Comparison of ENCODE assay signal across 21 cellular contexts in genomic region chr17:43114101-43114691, GRCh38. TPM values are rescaled to one million over a fixed set of nuclear protein-coding genes. Genes with fewer than 3 reads are reported as not detected.
A peak's percentile ranks its signal among the peaks of the same experiment; 100 is the strongest.
DNase-seq lines count a peak whose midpoint lies in the region; TF ChIP-seq lines count a peak whose summit lies in the region.
"Had no signal": no experiment of that assay in that cellular context is flagged by ENCODE, and none has a peak within 500 bp of the region (broad histone marks: within the 10 kb centered on the region; RNA-seq: fewer than 3 reads in every experiment).

No MANE protein-coding gene starts in this region.

- TF ChIP-seq CTCF in Caco-2 (IDR thresholded peaks at IDR 0.05; ENCODE audit: insufficient read depth in 1 of 2, low read depth in 1 of 2, low read length in 1 of 2, severe bottlenecking in 1 of 2, unreplicated experiment in 1 of 2) (no peak), progenitor cell of endocrine pancreas (IDR thresholded peaks at IDR 0.05; ENCODE audit: unreplicated experiment) (no peak)

- H3K27me3 Mint-ChIP-seq in Caco-2 (ENCODE audit: insufficient read depth, unreplicated experiment), result no peaks in the 10 kb centered on the region
- H3K27me3 Mint-ChIP-seq in progenitor cell of endocrine pancreas, result no peaks in the 10 kb centered on the region
- no peaks in the 10 kb centered on the region for H3K27me3 Mint-ChIP-seq in activated CD4-positive, alpha-beta T cell treated with anti-CD3 and anti-CD28 coated beads, Interleukin-2, amount 10 ng/mL, durations not matched to agents 7 days and 5 days

- POLR2A ChIA-PET in Caco-2 (lab: Charles Lee), result interaction anchor here (0.5 to 1.3 kb wide), 14 partner anchors 11 to 536 kb away, joined by 3 to 23 read pairs (median 4); partner anchors contain the start of genes BECN1, BRCA1, NBR1 and RPL27
- POLR2A ChIA-PET in activated CD4-positive, alpha-beta T cell treated with anti-CD3 and anti-CD28 coated beads, Interleukin-2, amount 10 ng/mL, durations not matched to agents 7 days and 5 days (lab: Charles Lee), result interaction anchor here (0.6 kb wide), 1 partner anchor 66 kb away, joined by 4 read pairs; no protein-coding TSS in a partner anchor

- no peaks in the 10 kb centered on the region for H3K9me3 ChIP-seq in Caco-2
- H3K9me3 ChIP-seq: SK-N-SH had no signal

- H3K27ac Mint-ChIP-seq in Caco-2 (ENCODE audit: unreplicated experiment), result peak overlapping the region; percentile 69
- peak overlapping the region; percentile 37 for H3K27ac Mint-ChIP-seq in progenitor cell of endocrine pancreas
- no peak overlapping the region for H3K27ac Mint-ChIP-seq in activated CD4-positive, alpha-beta T cell treated with anti-CD3 and anti-CD28 coated beads, Interleukin-2, amount 10 ng/mL, durations not matched to agents 7 days and 5 days

- H3K4me3 ChIP-seq in Caco-2 (ENCODE audit: low read depth, low read length), result no peak overlapping the region
- H3K4me3 ChIP-seq: GM12878, GM23248 had no signal

- intact Hi-C loops in Caco-2 (cut with micrococcal nuclease; ENCODE audit: unreplicated experiment), result loop anchor here (1.0 kb wide), 1 partner anchor 11 kb away; the partner anchor contains the start of gene BRCA1

- CTCF ChIA-PET in Caco-2 (lab: Charles Lee), result interaction anchor here (0.6 to 2.0 kb wide), 8 partner anchors 11 to 1078 kb away, joined by 3 to 20 read pairs (median 4); partner anchors contain the start of genes BRCA1 and IFI35
- CTCF ChIA-PET in activated CD4-positive, alpha-beta T cell treated with anti-CD3 and anti-CD28 coated beads, Interleukin-2, amount 10 ng/mL, durations not matched to agents 7 days and 5 days (lab: Charles Lee), result interaction anchor here (0.6 to 0.7 kb wide), 2 partner anchors 107 to 411 kb away, joined by 4 read pairs; no protein-coding TSS in a partner anchor

- no peaks in the 10 kb centered on the region for H3K27me3 ChIP-seq in Caco-2 (replicated peaks; ENCODE audit: control insufficient read depth, insufficient read depth, low read length)

- H3K9me3 Mint-ChIP-seq in Caco-2 (ENCODE audit: unreplicated experiment) (no peaks in the 10 kb centered on the region), progenitor cell of endocrine pancreas (ENCODE audit: low read depth) (no peaks in the 10 kb centered on the region)
- H3K9me3 Mint-ChIP-seq in activated CD4-positive, alpha-beta T cell treated with anti-CD3 and anti-CD28 coated beads, Interleukin-2, amount 10 ng/mL, durations not matched to agents 7 days and 5 days, result no peaks in the 10 kb centered on the region
- H3K9me3 Mint-ChIP-seq: CD14-positive monocyte had no signal

- no peaks in the 10 kb centered on the region for H3K36me3 ChIP-seq in Caco-2 (ENCODE audit: control insufficient read depth, insufficient read depth, low read length)

- H3K36me3 Mint-ChIP-seq in Caco-2 (ENCODE audit: insufficient read depth, unreplicated experiment) (peaks cover 33% of the 10 kb centered on the region), progenitor cell of endocrine pancreas (ENCODE audit: insufficient read depth) (peaks cover 2% of the 10 kb centered on the region)
- H3K36me3 Mint-ChIP-seq in activated CD4-positive, alpha-beta T cell treated with anti-CD3 and anti-CD28 coated beads, Interleukin-2, amount 10 ng/mL, durations not matched to agents 7 days and 5 days (ENCODE audit: low read depth), result peaks cover 25% of the 10 kb centered on the region

- peak; percentile 69 to 77 for DNase-seq in Caco-2
- peak; percentile 58 for DNase-seq in HuH-7 (ENCODE audit: low spot score)
- DNase-seq in kidney tubule cell (ENCODE audit: low spot score), result peak; percentile 56
- no peak for DNase-seq in progenitor cell of endocrine pancreas (ENCODE audit: low spot score, unreplicated experiment)
- DNase-seq in amniotic stem cell (lab: John Stamatoyannopoulos, UW), result no peak
- no peak for DNase-seq in superior temporal gyrus (ENCODE audit: extremely low spot score)
- DNase-seq in activated CD4-positive, alpha-beta T cell treated with anti-CD3 and anti-CD28 coated beads, Interleukin-2, amount 10 ng/mL, durations not matched to agents 7 days and 5 days, result no peak
- DNase-seq: AML-193, GM23248, HCEC 1CT, KG1, NCI-H1417 treated with DMSO at 0.1 percent for 48 hours, NCI-H187 treated with DMSO at 0.1 percent for 48 hours, NCI-H345, NCI-H524 treated with DMSO at 0.1 percent for 48 hours, PC-3, RPMI8226, SHP77 treated with DMSO at 0.1 percent for 48 hours, SK-N-SH had no signal

- TSS peak; percentile 3 for BruUV-seq in Caco-2 (replicated peaks; lab: Mats Ljungman, UMichigan)

- peaks cover 26% of the 10 kb centered on the region for H3K4me1 ChIP-seq in Caco-2

- no peak overlapping the region for H3K4me3 Mint-ChIP-seq in Caco-2 (ENCODE audit: unreplicated experiment)
- H3K4me3 Mint-ChIP-seq in progenitor cell of endocrine pancreas (ENCODE audit: low read depth), result no peak overlapping the region
- H3K4me3 Mint-ChIP-seq in activated CD4-positive, alpha-beta T cell treated with anti-CD3 and anti-CD28 coated beads, Interleukin-2, amount 10 ng/mL, durations not matched to agents 7 days and 5 days, result no peak overlapping the region
- H3K4me3 Mint-ChIP-seq: CD14-positive monocyte had no signal

- H3K4me1 Mint-ChIP-seq in Caco-2 (ENCODE audit: low read depth, unreplicated experiment), result peaks cover 25% of the 10 kb centered on the region
- H3K4me1 Mint-ChIP-seq in progenitor cell of endocrine pancreas (ENCODE audit: low read depth), result peaks cover 6% of the 10 kb centered on the region
- H3K4me1 Mint-ChIP-seq in activated CD4-positive, alpha-beta T cell treated with anti-CD3 and anti-CD28 coated beads, Interleukin-2, amount 10 ng/mL, durations not matched to agents 7 days and 5 days, result no peaks in the 10 kb centered on the region
- H3K4me1 Mint-ChIP-seq: CD14-positive monocyte had no signal

RNA-seq across cellular contexts. Expression of gene BRCA1, which starts 11.0 kb away (rescaled TPM):
- total RNA-seq in Caco-2 (2022), result 50.8 and 51.1 TPM in 2 replicates
- total RNA-seq in progenitor cell of endocrine pancreas, result 27.7 and 34.2 TPM in 2 replicates
- total RNA-seq in activated CD4-positive, alpha-beta T cell treated with anti-CD3 and anti-CD28 coated beads, Interleukin-2, amount 10 ng/mL, durations not matched to agents 7 days and 5 days, result 10 to 100 TPM; 67.4 to 76.0 TPM

RNA-seq across cellular contexts. Expression of gene NBR1, which starts 56.8 kb away (rescaled TPM):
- total RNA-seq in Caco-2 (2022) (53.9 and 55.4 TPM in 2 replicates), progenitor cell of endocrine pancreas (54.8 and 59.5 TPM in 2 replicates)
- 10 to 100 TPM; 53.9 to 54.3 TPM for total RNA-seq in activated CD4-positive, alpha-beta T cell treated with anti-CD3 and anti-CD28 coated beads, Interleukin-2, amount 10 ng/mL, durations not matched to agents 7 days and 5 days

Comparison
In these comparisons a context has a peak if more than half of its experiments do, and no peak if none do; other contexts are left out.
1. DNase-seq: peak in Caco-2 (2 of 2), HuH-7 (single experiment) and kidney tubule cell (single experiment); none in progenitor cell of endocrine pancreas (single experiment), amniotic stem cell (single experiment), superior temporal gyrus (single experiment) and activated CD4-positive, alpha-beta T cell treated with anti-CD3 and anti-CD28 coated beads, Interleukin-2, amount 10 ng/mL, durations not matched to agents 7 days and 5 days (single experiment).